8 cellular contexts compared by ENCODE assay signal in genomic region chr11:118295834-118296454, GRCh38. TPM values are rescaled to one million over a fixed set of nuclear protein-coding genes. Genes with fewer than 3 reads are reported as not detected.
DNase-seq lines count a peak whose midpoint lies in the region; ATAC-seq and TF ChIP-seq lines count a peak whose summit lies in the region.

No MANE protein-coding gene starts in this region.

- CTCF ChIA-PET in Calu3 (lab: Charles Lee), result interaction anchor here (0.7 to 1.4 kb wide), 12 partner anchors 13 to 192 kb away, joined by 3 to 8 read pairs (median 4); partner anchors contain the start of gene MPZL2
- CTCF ChIA-PET in HEK293T (lab: Yijun Ruan, JAX), result interaction anchor here (0.6 to 1.9 kb wide), 5 partner anchors 11 to 28 kb away, joined by 3 to 5 read pairs (median 4); no protein-coding TSS in a partner anchor

- no peak overlapping the region for H3K27ac Mint-ChIP-seq in Calu3 (ENCODE audit: unreplicated experiment)

- ATAC-seq in HG03139 (IDR thresholded peaks at IDR 0.05; ENCODE audit: unreplicated experiment), result no peak

- H3K4me3 ChIP-seq in fibroblast of pulmonary artery (replicated peaks; ENCODE audit: low read depth, low read length), result no peak overlapping the region

- DNase-seq in Calu3 (peak; percentile 38), HuH-7 (ENCODE audit: low spot score) (peak; percentile 31), fibroblast of pulmonary artery (ENCODE audit: low read depth) (peak; percentile 46), HEK293T (ENCODE audit: extremely low spot score) (no peak), D341Med (ENCODE audit: low spot score) (no peak)
- peak; percentile 46 for DNase-seq in activated CD4-positive, alpha-beta T cell treated with anti-CD3 and anti-CD28 coated beads, Interleukin-2, amount 50 U/mL, for 1 hour
- DNase-seq in stimulated activated CD4-positive, alpha-beta T cell treated with anti-CD3 and anti-CD28 coated beads, Interleukin-4, amount 100 ng/mL, for 1 hour, result peak; percentile 41

- H3K27me3 Mint-ChIP-seq in Calu3 (ENCODE audit: unreplicated experiment), result peaks cover 13% of the 10 kb centered on the region

- no peaks in the 10 kb centered on the region for H3K36me3 Mint-ChIP-seq in Calu3 (ENCODE audit: insufficient read depth, unreplicated experiment)

- POLR2A ChIA-PET in HEK293T (lab: Yijun Ruan, JAX), result interaction anchor here (0.8 kb wide), 1 partner anchor 16 kb away, joined by 3 read pairs; no protein-coding TSS in a partner anchor

- TF ChIP-seq CTCF in Calu3 (IDR thresholded peaks at IDR 0.05; ENCODE audit: unreplicated experiment) (no peak), fibroblast of pulmonary artery (IDR thresholded peaks at IDR 0.05; ENCODE audit: low read length, missing control alignments) (peak; percentile 70)

- H3K4me1 Mint-ChIP-seq in Calu3 (ENCODE audit: low read depth, unreplicated experiment), result peaks cover 24% of the 10 kb centered on the region

- intact Hi-C loops in Calu3 (cut with micrococcal nuclease; ENCODE audit: unreplicated experiment), result loop anchor here (1.0 to 10.0 kb wide), 3 partner anchors 57 to 271 kb away; partner anchors contain the start of gene IFT46

- no peaks in the 10 kb centered on the region for H3K9me3 Mint-ChIP-seq in Calu3 (ENCODE audit: low read depth, unreplicated experiment)

- H3K4me3 Mint-ChIP-seq in Calu3 (ENCODE audit: low read depth, unreplicated experiment), result no peak overlapping the region

- no TSS peak for BruUV-seq in Calu3 (replicated peaks; lab: Mats Ljungman, UMichigan)

TF ChIP-seq in HEK293T, 16 proteins besides CTCF, POLR2A, EP300 and RAD21:
- TF ChIP-seq BHLHE40 (IDR thresholded peaks at IDR 0.05; ENCODE audit: borderline replicate concordance), result no peak

RNA-seq across cellular contexts. Expression of gene CD3E, which starts 8.6 kb away (rescaled TPM):
- total RNA-seq in Calu3 (2022), result not detected in 2 replicates

RNA-seq across cellular contexts. Expression of gene MPZL2, which starts 31.8 kb away (rescaled TPM):
- total RNA-seq in Calu3 (2022), result 69.6 and 81.7 TPM in 2 replicates

RNA-seq across cellular contexts. Expression of gene MPZL3, which starts 43.8 kb away (rescaled TPM):
- 5.9 and 6.9 TPM in 2 replicates for total RNA-seq in Calu3 (2022)

RNA-seq across cellular contexts. Expression of gene CD3D, which starts 46.6 kb away (rescaled TPM):
- not detected in 2 replicates for total RNA-seq in Calu3 (2022)

RNA-seq across cellular contexts. Expression of gene CD3G, which starts 48.2 kb away (rescaled TPM):
- total RNA-seq in Calu3 (2022), result not detected in 2 replicates

Comparison
In these comparisons a context has a peak if more than half of its experiments do, and no peak if none do; other contexts are left out.
1. DNase-seq: peak in Calu3 (single experiment), HuH-7 (single experiment), activated CD4-positive, alpha-beta T cell treated with anti-CD3 and anti-CD28 coated beads, Interleukin-2, amount 50 U/mL, for 1 hour (single experiment), fibroblast of pulmonary artery (single experiment) and stimulated activated CD4-positive, alpha-beta T cell treated with anti-CD3 and anti-CD28 coated beads, Interleukin-4, amount 100 ng/mL, for 1 hour (single experiment); none in HEK293T (single experiment) and D341Med (single experiment).